ENCODE assay signal across 1 cellular context in genomic region chr6:142868917-142869316, GRCh38.
TF ChIP-seq lines count a peak whose summit lies in the region.

No MANE protein-coding gene starts in this region.

TF ChIP-seq in SK-N-SH, 30 proteins besides CTCF, POLR2A, EP300 and RAD21 (continued from another document):
- TF ChIP-seq PBX3 (IDR thresholded peaks at IDR 0.05) (no peak), FOSL2 (IDR thresholded peaks at IDR 0.05; ENCODE audit: borderline replicate concordance, low read depth) (no peak)
TF ChIP-seq in SK-N-SH: peak in this region for 0.
